In genomic region chr1:219174672-219175564, GRCh38 we compare ENCODE assay signal across 8 cellular contexts. TPM values are rescaled to one million over a fixed set of nuclear protein-coding genes. Genes with fewer than 3 reads are reported as not detected.
A peak's percentile ranks its signal among the peaks of the same experiment; 100 is the strongest.
DNase-seq lines count a peak whose midpoint lies in the region; ATAC-seq and TF ChIP-seq lines count a peak whose summit lies in the region.

No MANE protein-coding gene starts in this region.

- TF ChIP-seq POLR2A in GM18505 (IDR thresholded peaks at IDR 0.05; ENCODE audit: borderline replicate concordance, extremely low read depth, insufficient read depth, insufficient read length), result peak; percentile 22

- H3K27ac Mint-ChIP-seq in T-helper 1 cell treated with Interleukin-12 subunit alpha and Interleukin-12 subunit beta and Interleukin-4 antibody, amounts not matched to agents 30 μg/mL and 1 μg/mL, for 36 hours, result peak overlapping the region; percentile 97

- H3K9me3 Mint-ChIP-seq in T-helper 1 cell treated with Interleukin-12 subunit alpha and Interleukin-12 subunit beta and Interleukin-4 antibody, amounts not matched to agents 30 μg/mL and 1 μg/mL, for 36 hours, result peaks cover 5% of the 10 kb centered on the region

- peaks cover 15% of the 10 kb centered on the region for H3K36me3 Mint-ChIP-seq in T-helper 1 cell treated with Interleukin-12 subunit alpha and Interleukin-12 subunit beta and Interleukin-4 antibody, amounts not matched to agents 30 μg/mL and 1 μg/mL, for 36 hours (ENCODE audit: low read depth)

- peaks cover 29% of the 10 kb centered on the region for H3K4me1 Mint-ChIP-seq in T-helper 1 cell treated with Interleukin-12 subunit alpha and Interleukin-12 subunit beta and Interleukin-4 antibody, amounts not matched to agents 30 μg/mL and 1 μg/mL, for 36 hours (ENCODE audit: low read depth)

- H3K4me1 ChIP-seq in A673 (ENCODE audit: insufficient read depth, low read length, poor library complexity, severe bottlenecking) (peaks cover 15% of the 10 kb centered on the region), ectodermal cell (ENCODE audit: control insufficient read depth, insufficient read depth, low read length) (peaks cover 3% of the 10 kb centered on the region), thymus (ENCODE audit: control insufficient read depth, insufficient read depth, low read length) (peaks cover 8% of the 10 kb centered on the region)

- H3K36me3 ChIP-seq in A673 (ENCODE audit: insufficient read depth, low read length, poor library complexity, severe bottlenecking), result no peaks in the 10 kb centered on the region
- no peaks in the 10 kb centered on the region for H3K36me3 ChIP-seq in ectodermal cell (ENCODE audit: control insufficient read depth, insufficient read depth, low read length)
- no peaks in the 10 kb centered on the region for H3K36me3 ChIP-seq in thymus (ENCODE audit: control insufficient read depth, insufficient read depth)

- POLR2A ChIA-PET in A673 (lab: Charles Lee; ENCODE audit: low non-redundant PET), result no interaction called here

- intact Hi-C loops in A673 (cut with micrococcal nuclease; ENCODE audit: unreplicated experiment), result no loop called here

- H3K9me3 ChIP-seq in A673 (ENCODE audit: low read depth, low read length, poor library complexity, severe bottlenecking), result no peaks in the 10 kb centered on the region
- H3K9me3 ChIP-seq in ectodermal cell (ENCODE audit: control insufficient read depth, low read length), result no peaks in the 10 kb centered on the region
- no peaks in the 10 kb centered on the region for H3K9me3 ChIP-seq in thymus (ENCODE audit: control insufficient read depth)

- H3K27me3 Mint-ChIP-seq in T-helper 1 cell treated with Interleukin-12 subunit alpha and Interleukin-12 subunit beta and Interleukin-4 antibody, amounts not matched to agents 30 μg/mL and 1 μg/mL, for 36 hours (ENCODE audit: low read depth), result no peaks in the 10 kb centered on the region

- H3K27me3 ChIP-seq in A673 (replicated peaks; ENCODE audit: insufficient read depth, low read depth, low read length, poor library complexity) (no peaks in the 10 kb centered on the region), ectodermal cell (ENCODE audit: control insufficient read depth, insufficient read depth, low read length, poor library complexity, severe bottlenecking) (no peaks in the 10 kb centered on the region), thymus (ENCODE audit: control insufficient read depth, insufficient read depth) (no peaks in the 10 kb centered on the region)

- H3K4me3 Mint-ChIP-seq in T-helper 1 cell treated with Interleukin-12 subunit alpha and Interleukin-12 subunit beta and Interleukin-4 antibody, amounts not matched to agents 30 μg/mL and 1 μg/mL, for 36 hours, result peak overlapping the region; percentile 98

- DNase-seq in A673 (ENCODE audit: low spot score), result peak; percentile 25
- DNase-seq in lung microvascular endothelial cell (ENCODE audit: low read depth in 2 of 2), result peak; percentile 35 to 89

- H3K4me3 ChIP-seq in A673 (ENCODE audit: low read depth, low read length, poor library complexity, severe bottlenecking) (peak overlapping the region; percentile 71), ectodermal cell (ENCODE audit: insufficient read depth, low read depth, low read length) (peak overlapping the region; percentile 84), thymus (ENCODE audit: low read length) (peak overlapping the region; percentile 75)

- peak; percentile 34 for ATAC-seq in GM18505 (IDR thresholded peaks at IDR 0.05; ENCODE audit: unreplicated experiment)
- peak; percentile 32 for ATAC-seq in HG03139 (IDR thresholded peaks at IDR 0.05; ENCODE audit: unreplicated experiment)
- ATAC-seq in HG03457 (IDR thresholded peaks at IDR 0.05; ENCODE audit: unreplicated experiment), result no peak

- 41 to 42% methylated on average over 11 of the region's 11 CpGs for WGBS in ectodermal cell, 2 experiments
- 57% methylated on average over 11 of the region's 11 CpGs for WGBS in thymus

- H3K27ac ChIP-seq in A673 (ENCODE audit: low read depth, low read length, poor library complexity, severe bottlenecking) (peak overlapping the region; percentile 78), ectodermal cell (ENCODE audit: insufficient read depth, low read depth, low read length, poor library complexity, severe bottlenecking) (peak overlapping the region; percentile 72), thymus (ENCODE audit: low read depth) (no peak overlapping the region)

- no peak for TF ChIP-seq CTCF in A673 (conservative IDR thresholded peaks at IDR 0.05; ENCODE audit: low read depth, low read length)

- BruUV-seq in A673 (replicated peaks; lab: Mats Ljungman, UMichigan), result no TSS peak

- CTCF ChIA-PET in A673 (lab: Charles Lee), result no interaction called here

RNA-seq across cellular contexts. Expression of gene LYPLAL1, which starts 1.2 kb away (rescaled TPM):
- 15.3 and 17.2 TPM in 2 replicates for total RNA-seq in A673 (2021)
- polyA plus RNA-seq in ectodermal cell (2013, experiment 1 of 4), result 17.1 TPM
- 23.9 TPM for polyA plus RNA-seq in ectodermal cell (2013, experiment 2 of 4)
- polyA plus RNA-seq in ectodermal cell (2013, experiment 3 of 4), result 15.8 TPM
- 12.6 TPM for polyA plus RNA-seq in ectodermal cell (2013, experiment 4 of 4)
- total RNA-seq in lung microvascular endothelial cell, result 12.6 and 16.3 TPM in 2 replicates
- polyA plus RNA-seq in thymus, result 60.6 TPM
